In genomic region chr17:28317965-28318758, GRCh38 we compare ENCODE assay signal across 8 cellular contexts. TPM values are rescaled to one million over a fixed set of nuclear protein-coding genes. Genes with fewer than 3 reads are reported as not detected.
DNase-seq lines count a peak whose midpoint lies in the region; ATAC-seq and TF ChIP-seq lines count a peak whose summit lies in the region.

No MANE protein-coding gene starts in this region.

- H3K9me2 ChIP-seq in OCI-LY1 (ENCODE audit: low read depth, low read length) = no peaks in the 10 kb centered on the region

- peak; percentile 13 for DNase-seq in G401 (ENCODE audit: low spot score)
- DNase-seq in endodermal cell = peak; percentile 84
- DNase-seq in neural progenitor cell (ENCODE audit: low spot score) = peak; percentile 64
- DNase-seq in activated CD4-positive, CD25-positive, alpha-beta regulatory T cell (lab: John Stamatoyannopoulos, UW) = no peak
- DNase-seq in NCI-H1048 (lab: John Stamatoyannopoulos, UW) = no peak

- H3K27me3 Mint-ChIP-seq in endodermal cell (ENCODE audit: insufficient read depth) = peaks cover 15% of the 10 kb centered on the region
- H3K27me3 Mint-ChIP-seq in neural progenitor cell (ENCODE audit: insufficient read depth, low read depth) = no peaks in the 10 kb centered on the region

- H3K4me1 ChIP-seq in OCI-LY1 (ENCODE audit: insufficient read depth, low read length, severe bottlenecking) (peaks cover 36% of the 10 kb centered on the region), endodermal cell (ENCODE audit: control insufficient read depth, insufficient read depth, low read length) (no peaks in the 10 kb centered on the region), neural progenitor cell (peaks cover 23% of the 10 kb centered on the region)

- H3F3A ChIP-seq in OCI-LY1 (ENCODE audit: insufficient read depth, low read length) (no peaks in the 10 kb centered on the region), neural progenitor cell (ENCODE audit: low read depth) (peaks cover 4% of the 10 kb centered on the region)

- peak overlapping the region; percentile 85 for H3K9ac ChIP-seq in OCI-LY1 (ENCODE audit: low read length)
- H3K9ac ChIP-seq in endodermal cell (ENCODE audit: extremely low read depth, low read length, poor library complexity, severe bottlenecking) = no peak overlapping the region
- peak overlapping the region; percentile 33 for H3K9ac ChIP-seq in neural progenitor cell

- H3K4me3 Mint-ChIP-seq in endodermal cell = peak overlapping the region; percentile 91
- H3K4me3 Mint-ChIP-seq in neural progenitor cell = peak overlapping the region; percentile 97

- H3K9me3 Mint-ChIP-seq in endodermal cell = no peaks in the 10 kb centered on the region
- H3K9me3 Mint-ChIP-seq in neural progenitor cell = no peaks in the 10 kb centered on the region

- H3K4me3 ChIP-seq in OCI-LY1 (ENCODE audit: low read depth, low read length, poor library complexity, severe bottlenecking) (peak overlapping the region; percentile 87), endodermal cell (ENCODE audit: low read length) (peak overlapping the region; percentile 94), neural progenitor cell (peak overlapping the region; percentile 80)

- H2AFZ ChIP-seq in OCI-LY1 (ENCODE audit: low read length) (no peak overlapping the region), neural progenitor cell (replicated peaks) (peak overlapping the region; percentile 48)

- H3K27ac ChIP-seq in OCI-LY1 (ENCODE audit: low read depth, low read length, poor library complexity, severe bottlenecking) = peak overlapping the region; percentile 47
- peak overlapping the region; percentile 77 for H3K27ac ChIP-seq in endodermal cell (ENCODE audit: low read depth, low read length)
- H3K27ac ChIP-seq in neural progenitor cell = peak overlapping the region; percentile 34

- H3K36me3 Mint-ChIP-seq in endodermal cell (ENCODE audit: low read depth) (peaks cover 14% of the 10 kb centered on the region), neural progenitor cell (peaks cover 11% of the 10 kb centered on the region)

- H3K36me3 ChIP-seq in OCI-LY1 (ENCODE audit: insufficient read depth, low read length) (peaks cover 20% of the 10 kb centered on the region; the same call in 1 of the 2 replicates), endodermal cell (ENCODE audit: control insufficient read depth, insufficient read depth, low read length) (no peaks in the 10 kb centered on the region), neural progenitor cell (no peaks in the 10 kb centered on the region)

- H3K4me1 Mint-ChIP-seq in endodermal cell = peaks cover 44% of the 10 kb centered on the region
- peaks cover 45% of the 10 kb centered on the region for H3K4me1 Mint-ChIP-seq in neural progenitor cell

- TF ChIP-seq CTCF in OCI-LY1 (IDR thresholded peaks at IDR 0.05; ENCODE audit: low read length) (no peak), endodermal cell (conservative IDR thresholded peaks at IDR 0.05) (no peak), neural progenitor cell (IDR thresholded peaks at IDR 0.05) (no peak)

- H3K27ac Mint-ChIP-seq in endodermal cell = peak overlapping the region; percentile 88
- peak overlapping the region; percentile 51 for H3K27ac Mint-ChIP-seq in neural progenitor cell

- H3K4me2 ChIP-seq in OCI-LY1 (ENCODE audit: low read length) (peak overlapping the region; percentile 86), neural progenitor cell (peak overlapping the region; percentile 85)

- WGBS in endodermal cell (ENCODE audit: insufficient coverage in 1 of 2, insufficient read length in 1 of 2), 2 experiments = 12 to 16% methylated on average over 10 to 40 of the region's 40 CpGs

- no peaks in the 10 kb centered on the region for H4K20me1 ChIP-seq in OCI-LY1 (ENCODE audit: insufficient read depth, low read length)
- peaks cover 32% of the 10 kb centered on the region for H4K20me1 ChIP-seq in neural progenitor cell (ENCODE audit: low read depth)

- peak; percentile 9 for ATAC-seq in GM21723 (IDR thresholded peaks at IDR 0.05; ENCODE audit: unreplicated experiment)
- no peak for ATAC-seq in HG03095 (IDR thresholded peaks at IDR 0.05; ENCODE audit: unreplicated experiment)

- H3K27me3 ChIP-seq in OCI-LY1 (ENCODE audit: insufficient read depth, low read length) (no peaks in the 10 kb centered on the region), endodermal cell (ENCODE audit: control insufficient read depth, insufficient read depth, low read length, poor library complexity, severe bottlenecking) (peaks cover 5% of the 10 kb centered on the region), neural progenitor cell (no peaks in the 10 kb centered on the region)

- in situ Hi-C loops in G401 (cut with HindIII; ENCODE audit: low sequenced_read_pairs) = no loop called here

- H3K9me3 ChIP-seq in OCI-LY1 (ENCODE audit: low read length) (no peaks in the 10 kb centered on the region), endodermal cell (ENCODE audit: control insufficient read depth, low read length) (no peaks in the 10 kb centered on the region), neural progenitor cell (ENCODE audit: low read depth) (no peaks in the 10 kb centered on the region)

- H3K79me2 ChIP-seq in OCI-LY1 (ENCODE audit: insufficient read depth, low read length) = peaks cover 40% of the 10 kb centered on the region
- H3K79me2 ChIP-seq in neural progenitor cell (ENCODE audit: low read depth) = peaks cover 44% of the 10 kb centered on the region

RNA-seq across cellular contexts. Expression of gene TMEM97, which starts 0.8 kb away (rescaled TPM):
- 69.0 and 96.3 TPM in 2 replicates for total RNA-seq in G401 (2014; rRNA removed; shearing (Covaris generic))
- total RNA-seq in endodermal cell (10 to 100 TPM; 72.1 to 80.7 TPM), neural progenitor cell (ENCODE audit: low replicate concordance) (126 and 136 TPM in 2 replicates)
- polyA plus RNA-seq in endodermal cell (2013, experiment 1 of 2) = 137 TPM
- polyA plus RNA-seq in endodermal cell (2013, experiment 2 of 2) = 133 TPM

RNA-seq across cellular contexts. Expression of gene IFT20, which starts 17.1 kb away (rescaled TPM):
- total RNA-seq in G401 (2014; rRNA removed; shearing (Covaris generic)) = 21.5 and 29.1 TPM in 2 replicates
- total RNA-seq in endodermal cell (10 to 100 TPM; 28.9 to 34.3 TPM), neural progenitor cell (ENCODE audit: low replicate concordance) (25.7 and 68.2 TPM in 2 replicates)
- 34.4 TPM for polyA plus RNA-seq in endodermal cell (2013, experiment 1 of 2)
- 35.6 TPM for polyA plus RNA-seq in endodermal cell (2013, experiment 2 of 2)

RNA-seq across cellular contexts. Expression of gene TNFAIP1, which starts 17.4 kb away (rescaled TPM):
- 25.3 and 27.7 TPM in 2 replicates for total RNA-seq in G401 (2014; rRNA removed; shearing (Covaris generic))
- 10 to 100 TPM; 29.9 to 36.1 TPM for total RNA-seq in endodermal cell
- polyA plus RNA-seq in endodermal cell (2013, experiment 1 of 2) = 29.7 TPM
- 27.6 TPM for polyA plus RNA-seq in endodermal cell (2013, experiment 2 of 2)
- 13.7 and 18.6 TPM in 2 replicates for total RNA-seq in neural progenitor cell (ENCODE audit: low replicate concordance)

RNA-seq across cellular contexts. Expression of gene POLDIP2, which starts 39.2 kb away (rescaled TPM):
- 200 and 227 TPM in 2 replicates for total RNA-seq in G401 (2014; rRNA removed; shearing (Covaris generic))
- total RNA-seq in endodermal cell (10 to 100 TPM; 69.0 to 72.1 TPM), neural progenitor cell (ENCODE audit: low replicate concordance) (44.6 and 65.0 TPM in 2 replicates)
- polyA plus RNA-seq in endodermal cell (2013, experiment 1 of 2) = 56.7 TPM
- polyA plus RNA-seq in endodermal cell (2013, experiment 2 of 2) = 51.2 TPM

RNA-seq across cellular contexts. Expression of gene SEBOX, which starts 46.8 kb away (rescaled TPM):
- not detected in 2 replicates for total RNA-seq in G401 (2014; rRNA removed; shearing (Covaris generic))
- total RNA-seq in endodermal cell = not detected
- not detected for polyA plus RNA-seq in endodermal cell (2013, experiment 1 of 2)
- not detected for polyA plus RNA-seq in endodermal cell (2013, experiment 2 of 2)
- total RNA-seq in neural progenitor cell (ENCODE audit: low replicate concordance) = not detected in 2 replicates

Comparison
In these comparisons a context has a peak if more than half of its experiments do, and no peak if none do; other contexts are left out.
1. DNase-seq: peak in G401 (single experiment), endodermal cell (single experiment) and neural progenitor cell (single experiment); none in activated CD4-positive, CD25-positive, alpha-beta regulatory T cell (0 of 4) and NCI-H1048 (single experiment).
2. Peak in every context shown above with its lines, with median percentiles within 50 percentile points of each other: H3K27ac ChIP-seq and H3K4me3 ChIP-seq.